In the genomic region with DNA sequence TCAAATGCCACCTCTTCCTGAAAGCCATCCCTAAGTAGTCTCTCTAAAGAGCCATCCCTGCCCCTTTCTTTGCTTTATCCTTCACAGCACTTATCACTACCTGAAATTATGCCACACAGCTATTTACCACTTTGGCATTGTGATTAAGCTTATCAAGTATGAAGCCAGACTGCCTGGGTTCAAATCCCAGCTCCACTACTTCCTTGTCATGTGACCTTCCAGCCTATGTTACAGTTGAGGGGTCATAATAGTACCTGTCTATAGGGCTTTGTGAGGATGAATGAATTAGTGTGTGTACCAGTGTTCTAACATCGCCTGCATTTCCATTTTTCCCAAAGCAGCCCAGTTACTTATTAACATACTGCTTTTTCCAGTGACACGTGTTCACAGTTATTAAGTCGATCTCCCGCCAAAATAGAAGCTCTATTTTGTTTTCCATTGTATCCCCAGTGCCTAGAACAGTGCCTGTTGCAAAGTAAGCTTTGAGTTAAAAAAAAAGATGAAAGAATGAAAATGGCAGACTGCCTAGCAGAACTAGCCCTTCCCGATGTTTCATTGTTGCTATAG, we compare ENCODE assay signal across 8 cellular contexts. TPM values are rescaled to one million over a fixed set of nuclear protein-coding genes. Genes with fewer than 3 reads are reported as not detected.
A peak's percentile ranks its signal among the peaks of the same experiment; 100 is the strongest.
DNase-seq lines count a peak whose midpoint lies in the region; ATAC-seq and TF ChIP-seq lines count a peak whose summit lies in the region.

No MANE protein-coding gene starts in this region.

- no peaks in the 10 kb centered on the region for H4K20me1 ChIP-seq in GM23248 (ENCODE audit: insufficient read depth)

- in situ Hi-C loops in GM23248 (cut with MboI) = no loop called here

- peak overlapping the region; percentile 89 for H3K9ac ChIP-seq in GM23248

- H3K9me3 ChIP-seq in A673 (ENCODE audit: low read depth, low read length, poor library complexity, severe bottlenecking) (no peaks in the 10 kb centered on the region), GM23248 (ENCODE audit: low read depth) (no peaks in the 10 kb centered on the region), ascending aorta (no peaks in the 10 kb centered on the region), lower lobe of right lung (no peaks in the 10 kb centered on the region)

- no peaks in the 10 kb centered on the region for H3K36me3 Mint-ChIP-seq in glutamatergic neuron (ENCODE audit: unreplicated experiment)

- H3K4me1 Mint-ChIP-seq in glutamatergic neuron (ENCODE audit: low read depth, unreplicated experiment) = no peaks in the 10 kb centered on the region

- TF ChIP-seq CTCF in A673 (conservative IDR thresholded peaks at IDR 0.05; ENCODE audit: low read depth, low read length) = no peak
- TF ChIP-seq CTCF in ascending aorta (IDR thresholded peaks at IDR 0.05) = no peak
- TF ChIP-seq CTCF in lower lobe of right lung (IDR thresholded peaks at IDR 0.05) = no peak
- no peak for TF ChIP-seq CTCF in glutamatergic neuron (IDR thresholded peaks at IDR 0.05; ENCODE audit: partially characterized antibody, unreplicated experiment)

- peak overlapping the region; percentile 94 for H2AFZ ChIP-seq in GM23248

- H3K27ac ChIP-seq in A673 (ENCODE audit: low read depth, low read length, poor library complexity, severe bottlenecking) (peak overlapping the region; percentile 72), GM23248 (peak overlapping the region; percentile 79), ascending aorta (peak overlapping the region; percentile 43 to 53), lower lobe of right lung (peak overlapping the region; percentile 80)

- H3K4me1 ChIP-seq in A673 (ENCODE audit: insufficient read depth, low read length, poor library complexity, severe bottlenecking) (peaks cover 6% of the 10 kb centered on the region), GM23248 (ENCODE audit: insufficient read depth) (peaks cover 5% of the 10 kb centered on the region), ascending aorta (peaks cover 0 to 5% of the 10 kb centered on the region in 2 donors), lower lobe of right lung (peaks cover 23% of the 10 kb centered on the region)

- DNase-seq in A673 (ENCODE audit: low spot score) (no peak), GM23248 (no peak), ascending aorta (ENCODE audit: low spot score in 2 of 2) (no peak), lower lobe of right lung (no peak), HPDE6-E6E7 (ENCODE audit: extremely low spot score) (no peak), SHP77 treated with DMSO at 0.1 percent for 48 hours (lab: John Stamatoyannopoulos, UW) (no peak), glutamatergic neuron (no peak)

- H3K9me3 Mint-ChIP-seq in glutamatergic neuron (ENCODE audit: unreplicated experiment) = peaks cover 5% of the 10 kb centered on the region

- WGBS in GM23248 (ENCODE audit: low coverage in 1 of 2, low lambda C conversion rate in 2 of 2, missing lambda C conversion rate in 2 of 2), 2 experiments = 12 to 15% methylated on average over 5 of the region's 5 CpGs

- CTCF ChIA-PET in A673 (lab: Charles Lee) = interaction anchor here (0.6 to 2.2 kb wide), 6 partner anchors 9 to 240 kb away, joined by 3 to 14 read pairs (median 4); no protein-coding TSS in a partner anchor

- H3K36me3 ChIP-seq in A673 (ENCODE audit: insufficient read depth, low read length, poor library complexity, severe bottlenecking) (no peaks in the 10 kb centered on the region), GM23248 (ENCODE audit: low read depth) (no peaks in the 10 kb centered on the region), ascending aorta (no peaks in the 10 kb centered on the region), lower lobe of right lung (no peaks in the 10 kb centered on the region)

- H3F3A ChIP-seq in GM23248 (ENCODE audit: insufficient read depth) = no peaks in the 10 kb centered on the region

- POLR2A ChIA-PET in A673 (lab: Charles Lee; ENCODE audit: low non-redundant PET) = interaction anchor here (0.6 to 1.0 kb wide), 6 partner anchors 9 to 412 kb away, joined by 3 to 5 read pairs (median 3); no protein-coding TSS in a partner anchor

- H3K4me3 ChIP-seq in A673 (ENCODE audit: low read depth, low read length, poor library complexity, severe bottlenecking) (peak overlapping the region; percentile 57), GM23248 (peak overlapping the region; percentile 95), ascending aorta (peak overlapping the region; percentile 50 to 88), lower lobe of right lung (peak overlapping the region; percentile 75)

- no peak overlapping the region for H3K4me3 Mint-ChIP-seq in glutamatergic neuron (ENCODE audit: unreplicated experiment)

- ATAC-seq in lower lobe of right lung = no peak
- no peak for ATAC-seq in GM18873 (IDR thresholded peaks at IDR 0.05; ENCODE audit: low FRiP score, unreplicated experiment)

- peaks cover 2% of the 10 kb centered on the region for H3K27me3 Mint-ChIP-seq in glutamatergic neuron (ENCODE audit: unreplicated experiment)

- no peak overlapping the region for H3K27ac Mint-ChIP-seq in glutamatergic neuron (ENCODE audit: unreplicated experiment)

- no peaks in the 10 kb centered on the region for H3K9me2 ChIP-seq in GM23248 (ENCODE audit: insufficient read depth)

- intact Hi-C loops in A673 (cut with micrococcal nuclease; ENCODE audit: unreplicated experiment) = loop anchor here (5.0 kb wide), 1 partner anchor 44 kb away; no protein-coding TSS in a partner anchor
- intact Hi-C loops in ascending aorta (cut with DNase I) = loop anchor here (2.0 kb wide), 2 partner anchors 33 to 53 kb away; a partner anchor contains a TSS
- intact Hi-C loops in lower lobe of right lung (cut with DNase I) = no loop called here

- H3K27me3 ChIP-seq in A673 (replicated peaks; ENCODE audit: insufficient read depth, low read depth, low read length, poor library complexity) = no peaks in the 10 kb centered on the region
- no peaks in the 10 kb centered on the region for H3K27me3 ChIP-seq in GM23248 (replicated peaks; ENCODE audit: insufficient read depth)
- H3K27me3 ChIP-seq in ascending aorta = no peaks in the 10 kb centered on the region
- no peaks in the 10 kb centered on the region for H3K27me3 ChIP-seq in lower lobe of right lung (ENCODE audit: low read depth)

- H3K4me2 ChIP-seq in GM23248 (ENCODE audit: unreplicated experiment) = peak overlapping the region; percentile 92

- TSS peak; percentile 87 for BruUV-seq in A673 (replicated peaks; lab: Mats Ljungman, UMichigan)

- H3K79me2 ChIP-seq in GM23248 (ENCODE audit: insufficient read depth) = peaks cover 15% of the 10 kb centered on the region

RNA-seq across cellular contexts. Expression of a gene that starts 32.8 kb away (rescaled TPM):
- total RNA-seq in A673 (2021) (12.0 and 15.8 TPM in 2 replicates), ascending aorta (16.0 TPM), lower lobe of right lung (7.7 TPM), glutamatergic neuron (ENCODE audit: unreplicated experiment) (6.7 TPM)
- total RNA-seq in GM23248 (2014; rRNA removed; shearing (Covaris generic)) = 4.3 and 6.6 TPM in 2 replicates
- polyA plus RNA-seq in GM23248 (2016; fragmentation: Nextera tagmentation; extraction: Ambion mirVana) = 0.88 and 1.2 TPM in 2 replicates

RNA-seq across cellular contexts. Expression of a gene that starts 33.2 kb away (rescaled TPM):
- total RNA-seq in A673 (2021) (200 and 204 TPM in 2 replicates), ascending aorta (0.64 TPM), lower lobe of right lung (18.4 TPM), glutamatergic neuron (ENCODE audit: unreplicated experiment) (16.9 TPM)
- total RNA-seq in GM23248 (2014; rRNA removed; shearing (Covaris generic)) = 9.3 and 10.6 TPM in 2 replicates
- polyA plus RNA-seq in GM23248 (2016; fragmentation: Nextera tagmentation; extraction: Ambion mirVana) = 14.5 and 17.9 TPM in 2 replicates

RNA-seq across cellular contexts. Expression of a gene that starts 52.4 kb away (rescaled TPM):
- total RNA-seq in A673 (2021) = 139 and 151 TPM in 2 replicates
- 12.9 and 24.2 TPM in 2 replicates for total RNA-seq in GM23248 (2014; rRNA removed; shearing (Covaris generic))
- 6.3 and 6.6 TPM in 2 replicates for polyA plus RNA-seq in GM23248 (2016; fragmentation: Nextera tagmentation; extraction: Ambion mirVana)
- 41.0 TPM for total RNA-seq in ascending aorta
- 101 TPM for total RNA-seq in lower lobe of right lung
- 41.9 TPM for total RNA-seq in glutamatergic neuron (ENCODE audit: unreplicated experiment)

Comparison
In these comparisons a context has a peak if more than half of its experiments do, and no peak if none do; other contexts are left out.
1. RNA of a gene that starts 33.2 kb away (total RNA-seq): 200 to 204 TPM in A673; 18.4 TPM in lower lobe of right lung (single experiment), 16.9 TPM in glutamatergic neuron (single experiment), 9.3 to 10.6 TPM in GM23248 and 0.64 TPM in ascending aorta (single experiment); every median in the first group is over 10 times any median in the second.
2. Peak in every context shown above with its lines, with median percentiles within 50 percentile points of each other: H3K27ac ChIP-seq and H3K4me3 ChIP-seq.